Comparison of ENCODE assay signal across 1 cellular context in genomic region chr5:76820491-76820890, GRCh38.
TF ChIP-seq lines count a peak whose summit lies in the region.

No MANE protein-coding gene starts in this region.

TF ChIP-seq in endothelial cell of umbilical vein, 7 proteins besides CTCF, POLR2A, EP300 and RAD21 (continued from another document):
- TF ChIP-seq MYC (IDR thresholded peaks at IDR 0.05; ENCODE audit: low read depth, low read length), result no peak
- no peak for TF ChIP-seq EZH2 (IDR thresholded peaks at IDR 0.05; ENCODE audit: borderline replicate concordance, low read depth, low read length, severe bottlenecking)
- no peak for TF ChIP-seq FOS (IDR thresholded peaks at IDR 0.05; ENCODE audit: borderline replicate concordance, insufficient read depth, low read length)
- TF ChIP-seq, protein P1, sequence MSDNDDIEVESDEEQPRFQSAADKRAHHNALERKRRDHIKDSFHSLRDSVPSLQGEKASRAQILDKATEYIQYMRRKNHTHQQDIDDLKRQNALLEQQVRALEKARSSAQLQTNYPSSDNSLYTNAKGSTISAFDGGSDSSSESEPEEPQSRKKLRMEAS (IDR thresholded peaks at IDR 0.05; ENCODE audit: insufficient read depth, insufficient read length), result no peak
- no peak for TF ChIP-seq GATA2 (IDR thresholded peaks at IDR 0.05; ENCODE audit: insufficient read depth, insufficient read length, low read depth, low read length)
